Comparison of ENCODE assay signal across 8 cellular contexts in the genomic region with DNA sequence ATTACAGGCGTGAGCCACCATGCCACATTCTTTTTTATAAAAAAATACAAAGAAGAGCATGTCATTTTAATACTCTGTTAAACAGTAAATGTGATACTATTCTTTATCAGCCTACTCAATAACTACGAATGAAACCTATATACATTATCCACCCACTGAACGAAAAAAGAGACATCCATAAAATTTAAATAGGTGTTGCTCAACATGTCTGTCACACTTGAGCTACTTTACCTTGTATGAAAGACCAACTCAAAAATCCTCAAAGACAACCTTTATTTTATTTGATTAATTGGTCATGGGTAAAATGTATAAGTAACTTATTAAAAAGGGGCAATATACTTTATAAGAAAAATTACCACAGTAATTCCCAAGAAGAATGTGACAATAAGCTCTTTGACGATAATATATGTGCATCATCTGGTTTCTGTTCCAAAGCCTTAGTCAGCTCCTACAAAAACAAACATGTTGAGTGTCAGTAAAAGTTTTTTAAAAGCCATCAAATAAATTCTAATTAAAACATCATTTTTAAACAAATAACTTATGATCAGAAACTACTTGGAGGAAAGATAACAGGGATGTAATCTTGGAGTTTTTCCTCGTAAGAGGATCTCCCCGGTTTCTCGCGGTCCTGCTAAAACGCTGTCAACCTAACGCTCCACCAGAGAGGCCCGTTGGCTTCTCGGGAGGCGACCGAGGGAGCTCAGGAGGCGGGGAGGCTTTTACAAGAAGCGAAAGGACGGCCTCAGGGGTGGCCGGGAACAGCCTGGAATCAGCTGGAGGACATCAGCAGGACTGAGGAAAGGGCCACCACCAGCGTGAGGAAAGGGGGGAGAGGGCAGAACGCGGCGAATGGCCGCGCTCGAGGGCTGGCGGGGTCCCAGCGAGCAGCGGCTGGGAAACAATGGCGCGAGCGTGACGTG. TPM values are rescaled to one million over a fixed set of nuclear protein-coding genes. Genes with fewer than 3 reads are reported as not detected.
A peak's percentile ranks its signal among the peaks of the same experiment; 100 is the strongest.
DNase-seq lines count a peak whose midpoint lies in the region; ATAC-seq, FAIRE-seq and TF ChIP-seq lines count a peak whose summit lies in the region.

No MANE protein-coding gene starts in this region.

- H3K9ac ChIP-seq in KMS-11 (peak overlapping the region; percentile 92), SU-DHL-6 (ENCODE audit: low read length) (no peak overlapping the region), parathyroid adenoma (no peak overlapping the region)

- H3K4me1 ChIP-seq in KMS-11 (ENCODE audit: low read depth, poor library complexity, severe bottlenecking) (peaks cover 15% of the 10 kb centered on the region), parathyroid adenoma (no peaks in the 10 kb centered on the region)

- in situ Hi-C loops in astrocyte of the spinal cord (cut with HindIII; ENCODE audit: low sequenced_read_pairs): no loop called here

- ATAC-seq in left ventricle myocardium superior: peak; percentile 97
- ATAC-seq in GM21737 (IDR thresholded peaks at IDR 0.05; ENCODE audit: unreplicated experiment): no peak

- H3F3A ChIP-seq in SU-DHL-6 (ENCODE audit: insufficient read depth): no peaks in the 10 kb centered on the region

- no peak overlapping the region for H3K4me3 ChIP-seq in KMS-11 (IDR thresholded peaks at IDR 0.05; ENCODE audit: insufficient read depth, low read depth, low read length)
- no peak overlapping the region for H3K4me3 ChIP-seq in SU-DHL-6 (ENCODE audit: insufficient read depth, low read length, poor library complexity, severe bottlenecking)
- peak overlapping the region; percentile 53 for H3K4me3 ChIP-seq in astrocyte of the spinal cord (ENCODE audit: low read depth, low read length)
- peak overlapping the region; percentile 80 for H3K4me3 ChIP-seq in parathyroid adenoma (ENCODE audit: low read depth, low read length)

- H3K79me2 ChIP-seq in KMS-11 (ENCODE audit: insufficient read depth, low read depth) (no peaks in the 10 kb centered on the region), SU-DHL-6 (ENCODE audit: insufficient read depth, low read length) (no peaks in the 10 kb centered on the region), parathyroid adenoma (no peaks in the 10 kb centered on the region)

- DNase-seq in GM12891 (ENCODE audit: insufficient read length, low spot score) (peak; percentile 4), astrocyte of the spinal cord (ENCODE audit: low read depth, low spot score) (peak; percentile 80), left ventricle myocardium superior (peak; percentile 81), OCI-M2 (lab: John Stamatoyannopoulos, UW; ENCODE audit: unreplicated experiment) (no peak)

- TF ChIP-seq POLR2A in GM12891 (IDR thresholded peaks at IDR 0.05; ENCODE audit: low read depth, low read length): no peak

- no peaks in the 10 kb centered on the region for H4K20me1 ChIP-seq in KMS-11 (ENCODE audit: insufficient read depth)
- H4K20me1 ChIP-seq in SU-DHL-6 (ENCODE audit: low read depth, low read length): no peaks in the 10 kb centered on the region

- H3K27ac ChIP-seq in KMS-11 (peak overlapping the region; percentile 72), SU-DHL-6 (ENCODE audit: low read depth, low read length) (no peak overlapping the region), parathyroid adenoma (peak overlapping the region; percentile 63)

- H3K9me2 ChIP-seq in SU-DHL-6 (replicated peaks; ENCODE audit: insufficient read depth, low read length): no peaks in the 10 kb centered on the region

- intact Hi-C loops in left ventricle myocardium superior (cut with micrococcal nuclease): no loop called here

- H3K27me3 ChIP-seq in KMS-11 (ENCODE audit: insufficient read depth, low read depth) (no peaks in the 10 kb centered on the region), SU-DHL-6 (ENCODE audit: low read length) (no peaks in the 10 kb centered on the region), parathyroid adenoma (ENCODE audit: control insufficient read depth, insufficient read depth, low read length) (no peaks in the 10 kb centered on the region)

- no peak for TF ChIP-seq CTCF in KMS-11 (conservative IDR thresholded peaks at IDR 0.05; ENCODE audit: low read depth, low read length)
- no peak for TF ChIP-seq CTCF in SU-DHL-6 (IDR thresholded peaks at IDR 0.05; ENCODE audit: insufficient read depth, low read length, poor library complexity, severe bottlenecking)
- TF ChIP-seq CTCF in astrocyte of the spinal cord (IDR thresholded peaks at IDR 0.05; ENCODE audit: low read depth, low read length): no peak
- TF ChIP-seq CTCF in parathyroid adenoma (IDR thresholded peaks at IDR 0.05): no peak

- H3K9me3 ChIP-seq in SU-DHL-6 (ENCODE audit: insufficient read depth, low read length) (no peaks in the 10 kb centered on the region), parathyroid adenoma (ENCODE audit: control insufficient read depth, low read length) (no peaks in the 10 kb centered on the region)

- no peak for FAIRE-seq in GM12891 (lab: Jason Lieb, UNC)

- H2AFZ ChIP-seq in KMS-11 (ENCODE audit: low read depth): peak overlapping the region; percentile 95
- H2AFZ ChIP-seq in SU-DHL-6 (ENCODE audit: low read depth, low read length, severe bottlenecking): peak overlapping the region; percentile 58
- H2AFZ ChIP-seq in parathyroid adenoma: peak overlapping the region; percentile 88

- H3K36me3 ChIP-seq in KMS-11 (ENCODE audit: insufficient read depth) (no peaks in the 10 kb centered on the region), SU-DHL-6 (ENCODE audit: low read length) (no peaks in the 10 kb centered on the region), parathyroid adenoma (ENCODE audit: control insufficient read depth, insufficient read depth, low read length) (no peaks in the 10 kb centered on the region)

- H3K4me2 ChIP-seq in KMS-11 (peak overlapping the region; percentile 38), SU-DHL-6 (ENCODE audit: low read depth, low read length, poor library complexity, severe bottlenecking) (no peak overlapping the region), parathyroid adenoma (ENCODE audit: low read length) (peak overlapping the region; percentile 91)

TF ChIP-seq in GM12891, 5 proteins besides CTCF, POLR2A, EP300 and RAD21:
- TF ChIP-seq SPI1 (IDR thresholded peaks at IDR 0.05; ENCODE audit: low read depth, low read length) (no peak), POU2F2 (IDR thresholded peaks at IDR 0.05; ENCODE audit: low read depth, low read length) (no peak)

RNA-seq across cellular contexts. Expression of gene ANKRD18B, which starts 13.5 kb away (rescaled TPM):
- not detected for polyA plus RNA-seq in GM12891 (2012; ENCODE audit: low read depth, missing spikeins)
- total RNA-seq in left ventricle myocardium superior: 0.89 TPM

RNA-seq across cellular contexts. Expression of gene NOL6, which starts 36.8 kb away (rescaled TPM):
- 17.7 TPM for polyA plus RNA-seq in GM12891 (2012; ENCODE audit: low read depth, missing spikeins)
- total RNA-seq in left ventricle myocardium superior: 12.7 TPM

Comparison
In these comparisons a context has a peak if more than half of its experiments do, and no peak if none do; other contexts are left out.
1. H3K4me3 ChIP-seq: peak in astrocyte of the spinal cord (single experiment) and parathyroid adenoma (single experiment); none in KMS-11 (single experiment) and SU-DHL-6 (single experiment).
2. Peak in every context shown above with its lines, with median percentiles within 50 percentile points of each other: H2AFZ ChIP-seq.